ENCODE assay signal across 10 cellular contexts in the genomic region with DNA sequence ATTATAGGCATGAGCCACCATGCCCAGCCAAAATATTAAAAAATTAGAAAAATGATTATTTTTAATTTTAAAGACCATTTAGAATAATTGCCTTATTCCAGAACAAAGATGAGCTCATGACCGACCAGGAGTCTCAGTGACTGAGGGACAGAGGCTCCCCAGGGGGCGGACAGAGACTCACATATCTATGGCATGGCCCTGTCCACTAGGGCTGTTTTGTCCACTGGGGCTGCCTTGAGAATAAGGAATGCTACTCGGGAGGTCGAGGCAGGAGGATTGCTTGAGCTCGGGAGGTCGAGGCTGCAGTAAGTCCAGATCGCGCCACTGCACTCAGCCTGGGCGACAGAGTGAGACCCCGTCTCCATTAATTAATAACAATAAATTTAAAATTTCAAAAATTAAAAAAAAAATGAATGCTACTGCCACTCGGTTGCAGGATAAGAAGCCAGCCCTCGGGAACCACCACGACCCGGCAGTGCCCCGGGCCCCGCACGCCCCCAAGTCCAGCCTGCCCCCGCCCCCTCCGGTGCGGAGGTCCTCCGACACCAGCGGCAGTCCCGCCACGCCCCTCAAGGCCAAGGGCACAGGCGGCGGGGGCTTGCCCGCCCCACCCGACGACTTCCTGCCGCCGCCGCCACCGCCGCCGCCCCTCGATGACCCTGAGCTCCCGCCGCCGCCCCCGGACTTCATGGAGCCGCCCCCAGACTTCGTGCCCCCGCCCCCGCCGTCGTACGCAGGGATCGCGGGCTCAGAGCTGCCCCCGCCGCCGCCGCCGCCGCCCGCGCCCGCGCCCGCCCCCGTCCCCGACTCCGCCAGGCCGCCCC.
DNase-seq lines count a peak whose midpoint lies in the region; ATAC-seq, FAIRE-seq and TF ChIP-seq lines count a peak whose summit lies in the region.
"Had no signal": no experiment of that assay in that cellular context is flagged by ENCODE, and none has a peak within 500 bp of the region (broad histone marks: within the 10 kb centered on the region; RNA-seq: fewer than 3 reads in every experiment).

No MANE protein-coding gene starts in this region.

- TF ChIP-seq CTCF in choroid plexus epithelial cell (conservative IDR thresholded peaks at IDR 0.05; ENCODE audit: low read depth, low read length) (no peak), HepG2 (CRISPR knock-in tag; IDR thresholded peaks at IDR 0.05) (no peak), thyroid gland (IDR thresholded peaks at IDR 0.05) (no peak), MM.1S (IDR thresholded peaks at IDR 0.05; ENCODE audit: low read length) (no peak)

- H3K4me1 ChIP-seq in HepG2 (ENCODE audit: insufficient read depth, low read length) = no peaks in the 10 kb centered on the region
- no peaks in the 10 kb centered on the region for H3K4me1 ChIP-seq in thyroid gland
- no peaks in the 10 kb centered on the region for H3K4me1 ChIP-seq in MM.1S (ENCODE audit: low read length)

- H3K27ac ChIP-seq in HepG2 (ENCODE audit: extremely low read length, insufficient read depth, low read length) = no peak overlapping the region
- H3K27ac ChIP-seq in thyroid gland = no peak overlapping the region
- H3K27ac ChIP-seq in MM.1S (ENCODE audit: low read length) = no peak overlapping the region

- H3K4me3 ChIP-seq in choroid plexus epithelial cell (ENCODE audit: low read depth, low read length) (peak overlapping the region; percentile 32), HepG2 (replicated peaks in 1 of 3; ENCODE audit: insufficient read depth in 1 of 3, low read depth in 2 of 3, low read length in 3 of 3) (peak overlapping the region in 2 of 3 experiments; percentile 18 to 40; a peak in 1 of 6 replicates), thyroid gland (replicated peaks in 1 of 3) (peak overlapping the region in 1 of 3 donors; percentile 27), MM.1S (ENCODE audit: low read length) (no peak overlapping the region)
- H3K4me3 ChIP-seq: GM12878 had no signal

- H4K20me1 ChIP-seq in HepG2 (ENCODE audit: insufficient read depth, low read length) (no peaks in the 10 kb centered on the region), MM.1S (ENCODE audit: insufficient read depth, low read length) (no peaks in the 10 kb centered on the region)

- BruUV-seq in HepG2 (replicated peaks; lab: Mats Ljungman, UMichigan) = no TSS peak

- H3K9ac ChIP-seq in HepG2 (ENCODE audit: insufficient read depth, low read depth, low read length) (no peak overlapping the region), MM.1S (ENCODE audit: low read length) (no peak overlapping the region)

- H3K27me3 ChIP-seq in HepG2 (ENCODE audit: control insufficient read depth in 1 of 2, insufficient read depth in 2 of 2, low read length in 2 of 2) (peaks cover 0 to 10% of the 10 kb centered on the region in 2 experiments; a peak in 1 of 5 replicates), thyroid gland (no peaks in the 10 kb centered on the region), MM.1S (replicated peaks; ENCODE audit: insufficient read depth, low read length) (no peaks in the 10 kb centered on the region)

- POLR2A ChIA-PET in HepG2 (lab: Yijun Ruan, JAX) = no interaction called here

- H2AFZ ChIP-seq in HepG2 (ENCODE audit: low read length) (no peak overlapping the region), MM.1S (ENCODE audit: low read length) (no peak overlapping the region)

- TF ChIP-seq POLR2A in HepG2 (IDR thresholded peaks at IDR 0.05; ENCODE audit: insufficient read depth in 1 of 2, low read depth in 2 of 2, low read length in 2 of 2) = no peak
- no peak for TF ChIP-seq POLR2A in thyroid gland (IDR thresholded peaks at IDR 0.05)

- DNase-seq in NCI-H2081 (lab: John Stamatoyannopoulos, UW) (peak; percentile 13 to 20), NCI-H2081 treated with DMSO at 0.1 percent for 48 hours (lab: John Stamatoyannopoulos, UW) (no peak), choroid plexus epithelial cell (ENCODE audit: low read depth) (no peak), HepG2 (ENCODE audit: low spot score) (no peak), thyroid gland (peak; percentile 3 to 6), MM.1S (no peak)
- no peak for DNase-seq in stimulated activated naive CD4-positive, alpha-beta T cell treated with Interleukin-2 at 50 U/mL for 16 hours (lab: John Stamatoyannopoulos, UW)
- DNase-seq: NCI-H2227 treated with DMSO at 0.1 percent for 48 hours had no signal

- no peak for FAIRE-seq in HepG2 (lab: Jason Lieb, UNC)
- FAIRE-seq: GM12878 had no signal

- H3K9me2 ChIP-seq in MM.1S (replicated peaks; ENCODE audit: insufficient read depth, low read length) = no peaks in the 10 kb centered on the region

- 48% methylated on average over 42 of the region's 64 CpGs for WGBS in HepG2 (ENCODE audit: low lambda C conversion rate)
- WGBS in thyroid gland, 2 donors = 29 to 30% methylated on average over 20 to 29 of the region's 64 CpGs

- H3K36me3 ChIP-seq in HepG2 (replicated peaks in 1 of 2; ENCODE audit: control insufficient read depth in 1 of 2, insufficient read depth in 2 of 2, low read length in 2 of 2) (no peaks in the 10 kb centered on the region), thyroid gland (no peaks in the 10 kb centered on the region), MM.1S (replicated peaks; ENCODE audit: insufficient read depth, low read length) (no peaks in the 10 kb centered on the region)

- H3K4me2 ChIP-seq in HepG2 (ENCODE audit: low read depth, low read length) (peak overlapping the region; percentile 12; the same call in 1 of the 2 replicates), MM.1S (ENCODE audit: low read depth, low read length) (no peak overlapping the region)

- intact Hi-C loops in HepG2 (cut with micrococcal nuclease; ENCODE audit: unreplicated experiment) = no loop called here
- intact Hi-C loops in thyroid gland (cut with DNase I) = no loop called here

- TF ChIP-seq EP300 in HepG2 (IDR thresholded peaks at IDR 0.05; ENCODE audit: low read depth in 2 of 2, low read length in 2 of 2) = no peak
- TF ChIP-seq EP300 in HepG2 (CRISPR knock-in tag; IDR thresholded peaks at IDR 0.05; ENCODE audit: borderline replicate concordance) = no peak

- H3K9me3 ChIP-seq in HepG2 (ENCODE audit: low read length) (no peaks in the 10 kb centered on the region), thyroid gland (no peaks in the 10 kb centered on the region), MM.1S (replicated peaks; ENCODE audit: insufficient read depth, low read length) (no peaks in the 10 kb centered on the region)

- no peak for TF ChIP-seq RAD21 in HepG2 (CRISPR knock-in tag; IDR thresholded peaks at IDR 0.05)

- CTCF ChIA-PET in HepG2 (lab: Yijun Ruan, JAX; ENCODE audit: low intra/inter-chr PET ratio, low total read pairs) = no interaction called here

- in situ Hi-C loops in HepG2 (cut with HindIII; ENCODE audit: extremely low pct_ligation_motif_present, low pct_unique_long_range_greater_than_20kb) = no loop called here

- ATAC-seq in HepG2 (no peak), HG03457 (IDR thresholded peaks at IDR 0.05; ENCODE audit: unreplicated experiment) (no peak)
- ATAC-seq: GM12878 had no signal

- H3K79me2 ChIP-seq in HepG2 (ENCODE audit: insufficient read depth, low read length) (no peaks in the 10 kb centered on the region), MM.1S (ENCODE audit: low read length) (no peaks in the 10 kb centered on the region)

- H3F3A ChIP-seq in MM.1S (ENCODE audit: insufficient read depth, low read length) = no peaks in the 10 kb centered on the region

TF ChIP-seq in HepG2, 621 proteins besides CTCF, POLR2A, EP300 and RAD21:
- TF ChIP-seq ZNF747 (CRISPR knock-in tag; IDR thresholded peaks at IDR 0.05; ENCODE audit: borderline replicate concordance) (no peak), GABPB1 (CRISPR knock-in tag; IDR thresholded peaks at IDR 0.05) (peak; percentile 56; the same call in 1 of the 2 replicates), ZNF782 (CRISPR knock-in tag; IDR thresholded peaks at IDR 0.05; ENCODE audit: borderline replicate concordance) (no peak), HMGA1 (CRISPR knock-in tag; conservative IDR thresholded peaks at IDR 0.05) (no peak)

Comparison
In these comparisons a context has a peak if more than half of its experiments do, and no peak if none do; other contexts are left out.
1. DNase-seq: peak in NCI-H2081 (2 of 2) and thyroid gland (2 of 2); none in NCI-H2081 treated with DMSO at 0.1 percent for 48 hours (single experiment), choroid plexus epithelial cell (single experiment), HepG2 (single experiment), MM.1S (single experiment) and stimulated activated naive CD4-positive, alpha-beta T cell treated with Interleukin-2 at 50 U/mL for 16 hours (single experiment).